Comparison of ENCODE assay signal across 8 cellular contexts in genomic region chrX:24371391-24371972, GRCh38. TPM values are rescaled to one million over a fixed set of nuclear protein-coding genes. Genes with fewer than 3 reads are reported as not detected.
DNase-seq lines count a peak whose midpoint lies in the region; ATAC-seq and TF ChIP-seq lines count a peak whose summit lies in the region.

No MANE protein-coding gene starts in this region.

- no peaks in the 10 kb centered on the region for H3K27me3 ChIP-seq in suprapubic skin

- peak in 1 of 2 donors; percentile 55 for TF ChIP-seq CTCF in suprapubic skin (IDR thresholded peaks at IDR 0.05)

- peak; percentile 55 for DNase-seq in GM03348 (ENCODE audit: low spot score)
- DNase-seq in NCI-H446 (lab: John Stamatoyannopoulos, UW) = peak; percentile 3 to 51
- DNase-seq in activated CD4-positive, alpha-beta T cell treated with anti-CD3 and anti-CD28 coated beads, Interleukin-2, amount 50 U/mL, for 48 hours = peak; percentile 53 to 67
- peak; percentile 21 for DNase-seq in effector CD8-positive, alpha-beta T cell (lab: John Stamatoyannopoulos, UW)
- peak; percentile 8 for DNase-seq in midbrain (lab: John Stamatoyannopoulos, UW)
- peak; percentile 9 for DNase-seq in stimulated activated CD8-positive, alpha-beta memory T cell treated with anti-CD3 and anti-CD28 coated beads, Interleukin-7, amount 100 ng/mL, for 24 hours (ENCODE audit: low read depth)
- no peak for DNase-seq in suprapubic skin (ENCODE audit: low spot score in 2 of 2)

- H3K4me3 ChIP-seq in suprapubic skin = no peak overlapping the region

- no peaks in the 10 kb centered on the region for H3K9me3 ChIP-seq in suprapubic skin

- 11% methylated on average over 14 of the region's 14 CpGs for WGBS in suprapubic skin

- no peak for TF ChIP-seq POLR2A in suprapubic skin (IDR thresholded peaks at IDR 0.05)

- no peaks in the 10 kb centered on the region for H3K4me1 ChIP-seq in suprapubic skin

- TF ChIP-seq EP300 in suprapubic skin (IDR thresholded peaks at IDR 0.05) = no peak

- no peak overlapping the region for H3K27ac ChIP-seq in suprapubic skin

- ATAC-seq in HG02763 (IDR thresholded peaks at IDR 0.05; ENCODE audit: unreplicated experiment) = peak; percentile 77

- H3K36me3 ChIP-seq in suprapubic skin = no peaks in the 10 kb centered on the region

RNA-seq across cellular contexts. Expression of gene SUPT20HL1, which starts 11.0 kb away (rescaled TPM):
- not detected for total RNA-seq in suprapubic skin

RNA-seq across cellular contexts. Expression of gene SUPT20HL2, which starts 57.6 kb away (rescaled TPM):
- total RNA-seq in suprapubic skin = not detected

Comparison
In these comparisons a context has a peak if more than half of its experiments do, and no peak if none do; other contexts are left out.
1. DNase-seq: peak in GM03348 (single experiment), NCI-H446 (2 of 2), activated CD4-positive, alpha-beta T cell treated with anti-CD3 and anti-CD28 coated beads, Interleukin-2, amount 50 U/mL, for 48 hours (2 of 2), effector CD8-positive, alpha-beta T cell (single experiment), midbrain (single experiment) and stimulated activated CD8-positive, alpha-beta memory T cell treated with anti-CD3 and anti-CD28 coated beads, Interleukin-7, amount 100 ng/mL, for 24 hours (single experiment); none in suprapubic skin (0 of 2).